In genomic region chr1:155273134-155273982, GRCh38 we compare ENCODE assay signal across 8 cellular contexts. TPM values are rescaled to one million over a fixed set of nuclear protein-coding genes. Genes with fewer than 3 reads are reported as not detected.
DNase-seq lines count a peak whose midpoint lies in the region; TF ChIP-seq lines count a peak whose summit lies in the region.

Gene CLK2 (minus strand): TSS chr1:155273504. CDS start chr1:155270977, 2,527 bp downstream.

- no peak within 1 kb of the TSS for H2BK15ac ChIP-seq in neuronal stem cell (ENCODE audit: low read length)

- no peak within 1 kb of the TSS for H3K14ac ChIP-seq in neuronal stem cell (ENCODE audit: low read length)

- peak within 1 kb of the TSS; percentile 96 for H3K18ac ChIP-seq in neuronal stem cell (ENCODE audit: low read length)

- H3K27me3 ChIP-seq in neuronal stem cell (ENCODE audit: control insufficient read depth in 3 of 3, insufficient read depth in 3 of 3, low read depth in 1 of 3, low read length in 3 of 3): no peaks in the 10 kb centered on the region

- H2AK5ac ChIP-seq in neuronal stem cell (ENCODE audit: low read depth, low read length): peak within 1 kb of the TSS; percentile 45

- H4K91ac ChIP-seq in neuronal stem cell (ENCODE audit: low read depth, low read length, poor library complexity): no peak within 1 kb of the TSS

- no peak within 1 kb of the TSS for H4K8ac ChIP-seq in neuronal stem cell (ENCODE audit: low read depth, low read length)

- peak; percentile 90 for DNase-seq in GF-D8 (lab: John Stamatoyannopoulos, UW)
- peak; percentile 77 for DNase-seq in HFF-Myc (ENCODE audit: extremely low read depth, low read depth)
- DNase-seq in NB4 (ENCODE audit: low read depth): peak; percentile 99
- peak; percentile 99 for DNase-seq in SK-N-DZ (ENCODE audit: low spot score)
- DNase-seq in activated naive CD4-positive, alpha-beta T cell treated with Interleukin-2 at 50 U/mL for 16 hours: peak; percentile 97
- DNase-seq in foreskin melanocyte: peak; percentile 94
- DNase-seq in neuronal stem cell (ENCODE audit: low spot score): peak; percentile 94

- H2AFZ ChIP-seq in neuronal stem cell (ENCODE audit: low read length): peak within 1 kb of the TSS; percentile 75

- H3K9me3 ChIP-seq in neuronal stem cell (replicated peaks in 1 of 2; ENCODE audit: control insufficient read depth in 2 of 2, insufficient read depth in 1 of 2, low read depth in 1 of 2, low read length in 2 of 2): no peaks in the 10 kb centered on the region

- H3K4me1 ChIP-seq in neuronal stem cell (ENCODE audit: control insufficient read depth in 2 of 2, insufficient read depth in 1 of 2, low read depth in 1 of 2, low read length in 2 of 2): peaks cover 12 to 14% of the 10 kb centered on the region in 2 donors

- H3K79me1 ChIP-seq in neuronal stem cell (ENCODE audit: low read depth, low read length): peaks cover 6% of the 10 kb centered on the region

- peak within 1 kb of the TSS; percentile 78 for H3K27ac ChIP-seq in neuronal stem cell (replicated peaks; ENCODE audit: low read length)

- no peak within 1 kb of the TSS for H3K4ac ChIP-seq in neuronal stem cell (ENCODE audit: low read length)

- H2BK120ac ChIP-seq in neuronal stem cell (ENCODE audit: low read depth, low read length): no peak within 1 kb of the TSS

- TF ChIP-seq POLR2A in NB4 (IDR thresholded peaks at IDR 0.05; ENCODE audit: extremely low read depth, insufficient read length): peak; percentile 80

- peaks cover 27 to 40% of the 10 kb centered on the region in 2 donors for H3K36me3 ChIP-seq in neuronal stem cell (replicated peaks in 1 of 2; ENCODE audit: control insufficient read depth in 2 of 2, insufficient read depth in 2 of 2, low read length in 2 of 2)

- no peak within 1 kb of the TSS for H2BK5ac ChIP-seq in neuronal stem cell (ENCODE audit: low read length)

- peak within 1 kb of the TSS; percentile 77 for H3K4me3 ChIP-seq in HFF-Myc (replicated peaks; ENCODE audit: low read depth, low read length)
- H3K4me3 ChIP-seq in NB4 (ENCODE audit: low read depth, low read length): peak within 1 kb of the TSS; percentile 97
- peak within 1 kb of the TSS; percentile 75 to 95 for H3K4me3 ChIP-seq in neuronal stem cell (ENCODE audit: low read length in 2 of 2)

- no CpG with 5 or more reads among the region's 77 CpGs for WGBS in neuronal stem cell (ENCODE audit: extremely low coverage in 2 of 2, insufficient read length in 2 of 2, insufficient replicate concordance in 1 of 2), 2 donors

- peak within 1 kb of the TSS; percentile 75 for H3K9ac ChIP-seq in neuronal stem cell (ENCODE audit: low read depth, low read length, poor library complexity)

- peak within 1 kb of the TSS; percentile 91 for H3K23ac ChIP-seq in neuronal stem cell (ENCODE audit: low read depth, low read length, poor library complexity)

- no peak within 1 kb of the TSS for H2BK12ac ChIP-seq in neuronal stem cell (ENCODE audit: low read length)

- no peak for TF ChIP-seq CTCF in HFF-Myc (IDR thresholded peaks at IDR 0.05; ENCODE audit: low read depth, low read length, missing control alignments)
- no peak for TF ChIP-seq CTCF in NB4 (IDR thresholded peaks at IDR 0.05; ENCODE audit: low read depth, low read length)
- TF ChIP-seq CTCF in subcutaneous adipose tissue (IDR thresholded peaks at IDR 0.05; ENCODE audit: low read depth): no peak

- H3K4me2 ChIP-seq in neuronal stem cell (ENCODE audit: insufficient read depth, low read length, poor library complexity, severe bottlenecking): peak within 1 kb of the TSS; percentile 59

RNA-seq across cellular contexts. Expression of gene CLK2, which starts in this region (rescaled TPM):
- polyA plus RNA-seq in SK-N-DZ (2014; cell fraction: cytosol; rRNA removed): 33.7 and 34.1 TPM in 2 replicates
- 287 and 348 TPM in 2 replicates for polyA plus RNA-seq in SK-N-DZ (2014; cell fraction: nucleus; rRNA removed)
- 55.4 TPM for polyA plus RNA-seq in neuronal stem cell (2013, experiment 1 of 2)
- 54.0 TPM for polyA plus RNA-seq in neuronal stem cell (2013, experiment 2 of 2)
- total RNA-seq in subcutaneous adipose tissue: 10 to 100 TPM; 23.5 to 36.7 (median 26.3) TPM

Comparison
In these comparisons a context has a peak if more than half of its experiments do, and no peak if none do; other contexts are left out.
1. Peak in every context shown above with its lines: DNase-seq, H3K4me3 ChIP-seq and H3K27ac ChIP-seq.